ENCODE assay signal across 1 cellular context in the genomic region with DNA sequence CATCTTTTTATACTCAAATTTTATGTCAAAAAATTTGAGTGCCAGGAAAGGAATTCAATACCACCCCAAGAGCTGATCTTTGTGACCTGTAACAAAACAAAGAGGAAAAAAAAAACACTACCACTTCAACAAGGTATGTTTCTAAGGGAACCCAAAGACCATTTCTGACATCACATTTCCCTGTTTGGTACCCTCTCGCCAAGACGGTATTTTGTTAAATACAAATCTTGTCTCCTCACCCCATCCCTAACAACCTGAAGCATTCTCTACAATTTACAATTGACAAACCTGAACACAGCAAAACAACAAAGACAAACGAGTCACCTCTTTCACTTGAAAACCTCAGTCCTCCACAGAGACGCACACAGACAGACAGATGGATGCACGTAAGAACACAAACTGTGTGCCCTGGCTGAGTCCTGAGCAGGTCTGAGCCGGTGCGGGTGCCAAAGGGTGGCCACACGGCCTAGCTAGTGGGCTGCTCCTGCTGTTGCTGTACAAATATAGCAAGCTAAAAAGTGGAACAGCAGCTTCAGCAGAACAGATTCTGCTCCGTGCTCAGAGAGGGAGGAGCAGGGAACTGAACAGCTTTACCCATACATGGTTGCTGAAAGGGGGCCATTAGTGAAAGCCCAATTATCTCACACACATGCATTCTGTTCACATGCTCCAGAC.
TF ChIP-seq lines count a peak whose summit lies in the region.

No MANE protein-coding gene starts in this region.

TF ChIP-seq in GM23338, 12 proteins besides CTCF, POLR2A, EP300 and RAD21 (continued from another document):
- TF ChIP-seq, protein P1, sequence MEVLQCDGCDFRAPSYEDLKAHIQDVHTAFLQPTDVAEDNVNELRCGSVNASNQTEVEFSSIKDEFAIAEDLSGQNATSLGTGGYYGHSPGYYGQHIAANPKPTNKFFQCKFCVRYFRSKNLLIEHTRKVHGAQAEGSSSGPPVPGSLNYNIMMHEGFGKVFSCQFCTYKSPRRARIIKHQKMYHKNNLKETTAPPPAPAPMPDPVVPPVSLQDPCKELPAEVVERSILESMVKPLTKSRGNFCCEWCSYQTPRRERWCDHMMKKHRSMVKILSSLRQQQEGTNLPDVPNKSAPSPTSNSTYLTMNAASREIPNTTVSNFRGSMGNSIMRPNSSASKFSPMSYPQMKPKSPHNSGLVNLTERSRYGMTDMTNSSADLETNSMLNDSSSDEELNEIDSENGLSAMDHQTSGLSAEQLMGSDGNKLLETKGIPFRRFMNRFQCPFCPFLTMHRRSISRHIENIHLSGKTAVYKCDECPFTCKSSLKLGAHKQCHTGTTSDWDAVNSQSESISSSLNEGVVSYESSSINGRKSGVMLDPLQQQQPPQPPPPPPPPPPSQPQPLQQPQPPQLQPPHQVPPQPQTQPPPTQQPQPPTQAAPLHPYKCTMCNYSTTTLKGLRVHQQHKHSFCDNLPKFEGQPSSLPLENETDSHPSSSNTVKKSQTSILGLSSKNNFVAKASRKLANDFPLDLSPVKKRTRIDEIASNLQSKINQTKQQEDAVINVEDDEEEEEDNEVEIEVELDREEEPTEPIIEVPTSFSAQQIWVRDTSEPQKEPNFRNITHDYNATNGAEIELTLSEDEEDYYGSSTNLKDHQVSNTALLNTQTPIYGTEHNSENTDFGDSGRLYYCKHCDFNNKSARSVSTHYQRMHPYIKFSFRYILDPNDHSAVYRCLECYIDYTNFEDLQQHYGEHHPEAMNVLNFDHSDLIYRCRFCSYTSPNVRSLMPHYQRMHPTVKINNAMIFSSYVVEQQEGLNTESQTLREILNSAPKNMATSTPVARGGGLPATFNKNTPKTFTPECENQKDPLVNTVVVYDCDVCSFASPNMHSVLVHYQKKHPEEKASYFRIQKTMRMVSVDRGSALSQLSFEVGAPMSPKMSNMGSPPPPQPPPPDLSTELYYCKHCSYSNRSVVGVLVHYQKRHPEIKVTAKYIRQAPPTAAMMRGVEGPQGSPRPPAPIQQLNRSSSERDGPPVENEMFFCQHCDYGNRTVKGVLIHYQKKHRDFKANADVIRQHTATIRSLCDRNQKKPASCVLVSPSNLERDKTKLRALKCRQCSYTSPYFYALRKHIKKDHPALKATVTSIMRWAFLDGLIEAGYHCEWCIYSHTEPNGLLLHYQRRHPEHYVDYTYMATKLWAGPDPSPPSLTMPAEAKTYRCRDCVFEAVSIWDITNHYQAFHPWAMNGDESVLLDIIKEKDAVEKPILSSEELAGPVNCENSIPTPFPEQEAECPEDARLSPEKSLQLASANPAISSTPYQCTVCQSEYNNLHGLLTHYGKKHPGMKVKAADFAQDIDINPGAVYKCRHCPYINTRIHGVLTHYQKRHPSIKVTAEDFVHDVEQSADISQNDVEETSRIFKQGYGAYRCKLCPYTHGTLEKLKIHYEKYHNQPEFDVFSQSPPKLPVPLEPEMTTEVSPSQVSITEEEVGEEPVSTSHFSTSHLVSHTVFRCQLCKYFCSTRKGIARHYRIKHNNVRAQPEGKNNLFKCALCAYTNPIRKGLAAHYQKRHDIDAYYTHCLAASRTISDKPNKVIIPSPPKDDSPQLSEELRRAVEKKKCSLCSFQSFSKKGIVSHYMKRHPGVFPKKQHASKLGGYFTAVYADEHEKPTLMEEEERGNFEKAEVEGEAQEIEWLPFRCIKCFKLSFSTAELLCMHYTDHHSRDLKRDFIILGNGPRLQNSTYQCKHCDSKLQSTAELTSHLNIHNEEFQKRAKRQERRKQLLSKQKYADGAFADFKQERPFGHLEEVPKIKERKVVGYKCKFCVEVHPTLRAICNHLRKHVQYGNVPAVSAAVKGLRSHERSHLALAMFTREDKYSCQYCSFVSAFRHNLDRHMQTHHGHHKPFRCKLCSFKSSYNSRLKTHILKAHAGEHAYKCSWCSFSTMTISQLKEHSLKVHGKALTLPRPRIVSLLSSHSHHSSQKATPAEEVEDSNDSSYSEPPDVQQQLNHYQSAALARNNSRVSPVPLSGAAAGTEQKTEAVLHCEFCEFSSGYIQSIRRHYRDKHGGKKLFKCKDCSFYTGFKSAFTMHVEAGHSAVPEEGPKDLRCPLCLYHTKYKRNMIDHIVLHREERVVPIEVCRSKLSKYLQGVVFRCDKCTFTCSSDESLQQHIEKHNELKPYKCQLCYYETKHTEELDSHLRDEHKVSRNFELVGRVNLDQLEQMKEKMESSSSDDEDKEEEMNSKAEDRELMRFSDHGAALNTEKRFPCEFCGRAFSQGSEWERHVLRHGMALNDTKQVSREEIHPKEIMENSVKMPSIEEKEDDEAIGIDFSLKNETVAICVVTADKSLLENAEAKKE (CRISPR knock-in tag; IDR thresholded peaks at IDR 0.05) = no peak
- TF ChIP-seq STAT1 (IDR thresholded peaks at IDR 0.05; ENCODE audit: unreplicated experiment) (no peak), EZH2 (IDR thresholded peaks at IDR 0.05; ENCODE audit: low read depth, unreplicated experiment) (no peak), ZNF114 (CRISPR knock-in tag; IDR thresholded peaks at IDR 0.05) (no peak), NANOG (IDR thresholded peaks at IDR 0.05; ENCODE audit: borderline replicate concordance) (no peak), POLR2AphosphoS5 (IDR thresholded peaks at IDR 0.05; ENCODE audit: low read depth) (no peak), JUNB (IDR thresholded peaks at IDR 0.05; ENCODE audit: unreplicated experiment) (no peak), ZNF331 (CRISPR knock-in tag; IDR thresholded peaks at IDR 0.05; ENCODE audit: low read depth) (no peak), EZH2phosphoT487 (IDR thresholded peaks at IDR 0.05; ENCODE audit: unreplicated experiment) (no peak)
- TF ChIP-seq, protein P2, sequence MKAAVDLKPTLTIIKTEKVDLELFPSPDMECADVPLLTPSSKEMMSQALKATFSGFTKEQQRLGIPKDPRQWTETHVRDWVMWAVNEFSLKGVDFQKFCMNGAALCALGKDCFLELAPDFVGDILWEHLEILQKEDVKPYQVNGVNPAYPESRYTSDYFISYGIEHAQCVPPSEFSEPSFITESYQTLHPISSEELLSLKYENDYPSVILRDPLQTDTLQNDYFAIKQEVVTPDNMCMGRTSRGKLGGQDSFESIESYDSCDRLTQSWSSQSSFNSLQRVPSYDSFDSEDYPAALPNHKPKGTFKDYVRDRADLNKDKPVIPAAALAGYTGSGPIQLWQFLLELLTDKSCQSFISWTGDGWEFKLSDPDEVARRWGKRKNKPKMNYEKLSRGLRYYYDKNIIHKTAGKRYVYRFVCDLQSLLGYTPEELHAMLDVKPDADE (IDR thresholded peaks at IDR 0.05) = no peak
